In genomic region chr5:135887881-135888614, GRCh38 we compare ENCODE assay signal across 1 cellular context.
TF ChIP-seq lines count a peak whose summit lies in the region.

No MANE protein-coding gene starts in this region.

TF ChIP-seq in H1, 55 proteins besides CTCF, POLR2A, EP300 and RAD21:
- no peak for TF ChIP-seq CHD1 (IDR thresholded peaks at IDR 0.05; ENCODE audit: low read depth, low read length)
- peak; percentile 74 for TF ChIP-seq CEBPB (IDR thresholded peaks at IDR 0.05; ENCODE audit: low read depth, low read length)
- TF ChIP-seq SP2 (IDR thresholded peaks at IDR 0.05; ENCODE audit: low read length) = no peak
